29 cellular contexts compared by ENCODE assay signal in the genomic region with DNA sequence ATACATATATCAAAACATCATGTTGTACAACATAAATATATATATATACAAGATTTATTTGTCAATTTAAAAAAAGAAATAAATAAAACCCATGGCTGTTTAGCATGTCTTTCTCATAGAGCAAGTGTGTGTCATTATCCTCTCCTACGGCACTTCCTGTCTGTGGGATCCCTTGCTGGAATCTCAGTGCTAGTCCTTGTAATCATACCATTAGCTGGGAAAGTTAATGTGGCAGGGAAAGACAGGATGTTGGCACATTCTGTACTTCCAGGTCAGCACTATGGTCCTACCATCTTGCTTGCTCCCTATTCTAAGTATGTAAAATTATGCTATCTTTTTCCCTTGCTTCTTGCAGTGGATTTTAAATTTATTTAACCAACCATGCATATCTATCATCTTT. TPM values are rescaled to one million over a fixed set of nuclear protein-coding genes. Genes with fewer than 3 reads are reported as not detected.
DNase-seq lines count a peak whose midpoint lies in the region; TF ChIP-seq lines count a peak whose summit lies in the region.
"Had no signal": no experiment of that assay in that cellular context is flagged by ENCODE, and none has a peak within 500 bp of the region (broad histone marks: within the 10 kb centered on the region; RNA-seq: fewer than 3 reads in every experiment).

No MANE protein-coding gene starts in this region.

- no peak overlapping the region for H3K4me3 ChIP-seq in osteoblast (ENCODE audit: insufficient read depth, low read length)
- H3K4me3 ChIP-seq: ascending aorta, esophagus muscularis mucosa, lung, pancreas, tibial artery had no signal

- DNase-seq in ELR (ENCODE audit: low read depth): peak; percentile 43
- peak; percentile 74 for DNase-seq in NCI-H226
- no peak for DNase-seq in epithelial cell of prostate (ENCODE audit: low read depth, low spot score)
- no peak for DNase-seq in osteoblast (ENCODE audit: insufficient read length, low spot score, missing footprints)
- DNase-seq in D341Med (ENCODE audit: low spot score): no peak
- DNase-seq in NCI-H526 (lab: John Stamatoyannopoulos, UW): no peak
- no peak for DNase-seq in posterior cingulate gyrus
- DNase-seq: activated CD4-positive, alpha-beta memory T cell treated with anti-CD3 and anti-CD28 coated beads, Interleukin-2, amount 10 ng/mL, durations not matched to agents 7 days and 5 days; activated naive CD4-positive, alpha-beta T cell; activated T-cell treated with anti-CD3 and anti-CD28 coated beads, Interleukin-2, amount 50 U/mL, for 1 hour; BE2C; COR-L47; effector CD8-positive, alpha-beta T cell; H7; immature natural killer cell; KG1; NCI-H1092 treated with DMSO at 0.1 percent for 48 hours; NCI-H524; pancreas; SIG-M5; stimulated activated CD4-positive, alpha-beta T cell treated with anti-CD3 and anti-CD28 coated beads, Interleukin-1b, Interleukin-23, amount 100 ng/mL, for 48 hours; stimulated activated naive CD8-positive, alpha-beta T cell treated with anti-CD3 and anti-CD28 coated beads, Interleukin-15, Interleukin-2, amounts not matched to agents 100 U/mL and 50 U/mL, for 24 hours; tibial artery had no signal

- no peaks in the 10 kb centered on the region for H3K9me3 ChIP-seq in osteoblast (ENCODE audit: low read depth, low read length)
- H3K9me3 ChIP-seq: ascending aorta, BE2C, esophagus muscularis mucosa, pancreas, tibial artery had no signal

- no peaks in the 10 kb centered on the region for H3K36me3 ChIP-seq in osteoblast (ENCODE audit: insufficient read depth, low read length)
- H3K36me3 ChIP-seq: ascending aorta, BE2C, esophagus muscularis mucosa, pancreas, tibial artery had no signal

- H3K79me2 ChIP-seq in osteoblast (ENCODE audit: insufficient read depth, low read length): no peaks in the 10 kb centered on the region

- H3K4me1 ChIP-seq in osteoblast (ENCODE audit: insufficient read depth, low read length): peaks cover 9% of the 10 kb centered on the region
- H3K4me1 ChIP-seq: ascending aorta, BE2C, esophagus muscularis mucosa, pancreas, tibial artery had no signal

- intact Hi-C loops in posterior cingulate gyrus (cut with DNase I): no loop called here

- no peaks in the 10 kb centered on the region for H3K27me3 ChIP-seq in osteoblast (ENCODE audit: insufficient read depth, low read length)
- H3K27me3 ChIP-seq: ascending aorta, BE2C, pancreas, tibial artery had no signal

- no peak overlapping the region for H2AFZ ChIP-seq in osteoblast (ENCODE audit: low read length)

- H3K27ac ChIP-seq in epithelial cell of prostate (peak overlapping the region; percentile 10), osteoblast (ENCODE audit: low read depth, low read length) (peak overlapping the region; percentile 29)
- H3K27ac ChIP-seq: ascending aorta, esophagus muscularis mucosa, pancreas, tibial artery had no signal

- TF ChIP-seq CTCF in osteoblast (IDR thresholded peaks at IDR 0.05; ENCODE audit: extremely low read depth, low read depth, low read length): no peak

- H4K20me1 ChIP-seq in osteoblast (ENCODE audit: insufficient read depth, low read length): no peaks in the 10 kb centered on the region

- no peak overlapping the region for H3K4me2 ChIP-seq in osteoblast (ENCODE audit: insufficient read depth, low read length)

RNA-seq across cellular contexts. Expression of a gene that starts 9.5 kb away (rescaled TPM):
- not detected in 2 replicates for total RNA-seq in osteoblast
- total RNA-seq: ascending aorta, cerebellum, esophagus muscularis mucosa, G401, H7, lung, pancreas had no signal

RNA-seq across cellular contexts. Expression of a gene that starts 47.0 kb away (rescaled TPM):
- total RNA-seq in osteoblast: not detected in 2 replicates
- total RNA-seq: activated CD4-positive, alpha-beta memory T cell treated with anti-CD3 and anti-CD28 coated beads, Interleukin-2, amount 10 ng/mL, durations not matched to agents 7 days and 5 days; ascending aorta; cerebellum; esophagus muscularis mucosa; G401; H7; lung; T-helper 1 cell treated with Interleukin-12 subunit alpha and Interleukin-12 subunit beta and Interleukin-4 antibody, amounts not matched to agents 30 ng/mL and 1 ng/mL, for 36 hours had no signal

RNA-seq across cellular contexts. Expression of a gene that starts 51.7 kb away (rescaled TPM):
- not detected in 2 replicates for total RNA-seq in osteoblast
- total RNA-seq: activated CD4-positive, alpha-beta memory T cell treated with anti-CD3 and anti-CD28 coated beads, Interleukin-2, amount 10 ng/mL, durations not matched to agents 7 days and 5 days; ascending aorta; cerebellum; esophagus muscularis mucosa; G401; H7; lung; pancreas; T-helper 1 cell treated with Interleukin-12 subunit alpha and Interleukin-12 subunit beta and Interleukin-4 antibody, amounts not matched to agents 30 ng/mL and 1 ng/mL, for 36 hours had no signal

Comparison
In these comparisons a context has a peak if more than half of its experiments do, and no peak if none do; other contexts are left out.
1. DNase-seq: peak in ELR (single experiment) and NCI-H226 (single experiment); none in epithelial cell of prostate (single experiment), osteoblast (single experiment), D341Med (single experiment), NCI-H526 (0 of 2) and posterior cingulate gyrus (0 of 10).